Comparison of ENCODE assay signal across 8 cellular contexts in genomic region chr20:58893355-58894151, GRCh38. TPM values are rescaled to one million over a fixed set of nuclear protein-coding genes. Genes with fewer than 3 reads are reported as not detected.
A peak's percentile ranks its signal among the peaks of the same experiment; 100 is the strongest.
DNase-seq lines count a peak whose midpoint lies in the region; ATAC-seq and TF ChIP-seq lines count a peak whose summit lies in the region.

No MANE protein-coding gene starts in this region.

- no peak for TF ChIP-seq CTCF in cardiac fibroblast (IDR thresholded peaks at IDR 0.05; ENCODE audit: low read depth, low read length)

- peak overlapping the region; percentile 80 to 81 for H3K4me3 ChIP-seq in cardiac fibroblast (replicated peaks in 1 of 2; ENCODE audit: low read depth in 2 of 2, low read length in 2 of 2)
- peak overlapping the region; percentile 98 for H3K4me3 ChIP-seq in neuron (ENCODE audit: low read length)

- no peak for ATAC-seq in HG03159 (IDR thresholded peaks at IDR 0.05; ENCODE audit: unreplicated experiment)
- no peak for ATAC-seq in esophagus mucosa
- no peak for ATAC-seq in HG02798 (IDR thresholded peaks at IDR 0.05; ENCODE audit: poor library complexity, unreplicated experiment)

- H3K4me1 ChIP-seq in ES-I3 (ENCODE audit: insufficient read depth, low read length) = peaks cover 45% of the 10 kb centered on the region
- H3K4me1 ChIP-seq in neuron (ENCODE audit: insufficient read depth, low read length) = peaks cover 37% of the 10 kb centered on the region

- H2AFZ ChIP-seq in neuron (ENCODE audit: low read depth, low read length) = no peak overlapping the region

- H3K36me3 ChIP-seq in ES-I3 (ENCODE audit: insufficient read depth, low read length) (no peaks in the 10 kb centered on the region), neuron (ENCODE audit: insufficient read depth, low read length) (peaks cover 29% of the 10 kb centered on the region)

- peak; percentile 18 for DNase-seq in NCI-H446 treated with DMSO at 0.1 percent for 48 hours (lab: John Stamatoyannopoulos, UW)
- peak in 1 of 2 donors; percentile 31 for DNase-seq in cardiac fibroblast (ENCODE audit: low read depth in 2 of 2)
- DNase-seq in SK-N-DZ (ENCODE audit: low spot score) = no peak

- H3K9ac ChIP-seq in ES-I3 (ENCODE audit: low read depth, low read length) = peak overlapping the region; percentile 2; the same call in 1 of the 2 replicates

- H3K9me3 ChIP-seq in ES-I3 (ENCODE audit: control insufficient read depth, insufficient read depth, low read length) = no peaks in the 10 kb centered on the region; the same call in 1 of the 2 replicates
- H3K9me3 ChIP-seq in neuron (ENCODE audit: low read length) = no peaks in the 10 kb centered on the region

- H3K27me3 ChIP-seq in neuron (ENCODE audit: insufficient read depth, low read length) = no peaks in the 10 kb centered on the region

RNA-seq across cellular contexts. Expression of gene GNAS, which starts 41.0 kb away (rescaled TPM):
- total RNA-seq in esophagus mucosa = 361 TPM
- polyA plus RNA-seq in SK-N-DZ (2014; cell fraction: cytosol; rRNA removed) = 1,569 and 1,648 TPM in 2 replicates
- polyA plus RNA-seq in SK-N-DZ (2014; cell fraction: nucleus; rRNA removed) = 749 and 1,124 TPM in 2 replicates

RNA-seq across cellular contexts. Expression of gene GNAS-AS1, which starts 42.9 kb away (rescaled TPM):
- total RNA-seq in esophagus mucosa = 0.64 TPM
- 1.9 and 3.7 TPM in 2 replicates for polyA plus RNA-seq in SK-N-DZ (2014; cell fraction: cytosol; rRNA removed)
- polyA plus RNA-seq in SK-N-DZ (2014; cell fraction: nucleus; rRNA removed) = 5.2 and 5.4 TPM in 2 replicates
